8 cellular contexts compared by ENCODE assay signal in the genomic region with DNA sequence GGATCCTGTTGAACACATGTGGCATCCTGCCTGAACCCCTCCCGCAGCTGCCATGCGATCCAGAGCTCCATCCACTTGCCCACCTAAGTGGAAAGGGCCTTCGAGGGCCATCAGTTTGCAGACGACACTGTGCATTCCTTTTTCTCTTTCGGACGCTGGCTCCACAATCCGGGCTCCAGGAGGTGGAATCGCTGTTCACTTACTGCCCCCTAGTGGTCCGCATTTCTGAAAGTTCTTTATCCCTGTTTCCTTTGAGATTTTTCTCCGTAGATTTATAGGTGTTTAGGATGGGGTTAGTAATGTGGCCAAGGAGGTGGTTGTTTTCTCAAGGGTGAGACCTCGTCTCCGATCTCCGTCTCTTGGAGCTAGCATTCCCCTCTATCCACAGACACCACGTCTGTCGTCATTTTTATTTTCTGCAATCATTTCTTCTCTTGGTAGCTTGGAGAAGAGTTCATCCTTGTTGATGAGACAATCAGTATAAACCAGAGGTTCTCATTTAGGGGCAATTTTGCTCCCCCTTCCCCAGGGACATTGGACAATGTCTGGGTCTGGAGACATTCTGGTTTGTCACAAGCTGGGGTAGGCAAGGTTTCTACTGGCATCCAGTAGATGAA.
DNase-seq lines count a peak whose midpoint lies in the region; ATAC-seq lines count a peak whose summit lies in the region.

No MANE protein-coding gene starts in this region.

- no peaks in the 10 kb centered on the region for H3K36me3 ChIP-seq in H7 (replicated peaks; ENCODE audit: control insufficient read depth, insufficient read depth, low read length)

- peak; percentile 11 for DNase-seq in COLO668 (lab: John Stamatoyannopoulos, UW; ENCODE audit: unreplicated experiment)
- DNase-seq in H7: peak; percentile 73
- DNase-seq in OCI-M1 (lab: John Stamatoyannopoulos, UW): peak; percentile 59
- DNase-seq in amniotic stem cell (lab: John Stamatoyannopoulos, UW): peak; percentile 28
- DNase-seq in left cardiac atrium: peak; percentile 69
- peak; percentile 43 for DNase-seq in renal cortical epithelial cell (ENCODE audit: low read depth)
- no peak for DNase-seq in COR-L47 (lab: John Stamatoyannopoulos, UW)

- H3K4me3 ChIP-seq in H7 (ENCODE audit: insufficient read depth, low read depth, low read length): no peak overlapping the region

- intact Hi-C loops in left cardiac atrium (cut with DNase I): loop anchor here (5.0 kb wide), 2 partner anchors 147 to 527 kb away; no protein-coding TSS in a partner anchor

- ATAC-seq in left cardiac atrium (peak; percentile 71 to 73), HG02852 (IDR thresholded peaks at IDR 0.05; ENCODE audit: unreplicated experiment) (no peak)

- no peaks in the 10 kb centered on the region for H3K27me3 ChIP-seq in H7 (ENCODE audit: control insufficient read depth, insufficient read depth, low read length)
